Comparison of ENCODE assay signal across 12 cellular contexts in the genomic region with DNA sequence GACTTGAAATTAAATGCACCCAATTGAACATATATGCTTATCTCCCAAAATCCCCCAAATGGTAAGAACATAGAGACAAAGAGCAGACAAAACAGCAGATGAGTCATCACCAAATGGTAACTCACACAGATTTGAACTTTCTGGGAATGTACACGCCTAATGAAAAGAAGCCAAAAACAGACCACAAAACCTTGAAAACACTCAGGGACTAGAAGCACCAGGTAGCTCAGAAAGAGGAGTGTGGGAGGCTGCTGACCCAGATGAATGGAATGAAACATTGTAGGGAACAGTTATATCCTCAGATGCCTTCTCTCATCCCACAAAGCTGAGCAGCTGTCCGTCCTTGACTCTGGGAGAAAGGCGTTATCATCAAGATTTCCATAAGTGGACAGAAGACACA.
DNase-seq lines count a peak whose midpoint lies in the region; TF ChIP-seq lines count a peak whose summit lies in the region.
"Had no signal": no experiment of that assay in that cellular context is flagged by ENCODE, and none has a peak within 500 bp of the region (broad histone marks: within the 10 kb centered on the region; RNA-seq: fewer than 3 reads in every experiment).

No MANE protein-coding gene starts in this region.

- TF ChIP-seq CTCF in smooth muscle cell (IDR thresholded peaks at IDR 0.05; ENCODE audit: borderline replicate concordance, insufficient read depth, poor library complexity, severe bottlenecking) (no peak), BE2C (IDR thresholded peaks at IDR 0.05; ENCODE audit: low read depth, low read length) (no peak), WERI-Rb-1 (IDR thresholded peaks at IDR 0.05; ENCODE audit: low read depth, low read length) (no peak)

- H3K27me3 ChIP-seq in smooth muscle cell (ENCODE audit: low read depth), result no peaks in the 10 kb centered on the region
- no peaks in the 10 kb centered on the region for H3K27me3 ChIP-seq in BE2C
- no peaks in the 10 kb centered on the region for H3K27me3 ChIP-seq in WERI-Rb-1 (ENCODE audit: insufficient read depth, low read depth, severe bottlenecking)

- POLR2A ChIA-PET in activated CD4-positive, alpha-beta memory T cell treated with anti-CD3 and anti-CD28 coated beads for 36 hours (lab: Charles Lee), result no interaction called here
- POLR2A ChIA-PET in activated CD4-positive, alpha-beta memory T cell treated with anti-CD3 and anti-CD28 coated beads, Interleukin-2, amount 10 ng/mL, durations not matched to agents 7 days and 5 days (lab: Charles Lee), result no interaction called here

- no peak overlapping the region for H3K4me3 ChIP-seq in smooth muscle cell
- no peak overlapping the region for H3K4me3 ChIP-seq in BE2C (ENCODE audit: low read depth, low read length)
- no peak overlapping the region for H3K4me3 ChIP-seq in WERI-Rb-1 (ENCODE audit: low read depth, low read length)
- H3K4me3 ChIP-seq: heart right ventricle had no signal

- peak overlapping the region; percentile 31 for H3K4me2 ChIP-seq in smooth muscle cell

- WGBS in smooth muscle cell (ENCODE audit: low lambda C conversion rate), result 13% methylated on average over 3 of the region's 3 CpGs

- peak overlapping the region; percentile 16 for H3K27ac Mint-ChIP-seq in activated CD4-positive, alpha-beta memory T cell treated with anti-CD3 and anti-CD28 coated beads for 36 hours
- no peak overlapping the region for H3K27ac Mint-ChIP-seq in activated CD4-positive, alpha-beta memory T cell treated with anti-CD3 and anti-CD28 coated beads, Interleukin-2, amount 10 ng/mL, durations not matched to agents 7 days and 5 days

- no peak overlapping the region for H3K9ac ChIP-seq in smooth muscle cell (ENCODE audit: low read depth)

- H3K36me3 ChIP-seq in smooth muscle cell (ENCODE audit: low read depth) (no peaks in the 10 kb centered on the region), BE2C (no peaks in the 10 kb centered on the region), WERI-Rb-1 (no peaks in the 10 kb centered on the region)
- H3K36me3 ChIP-seq: heart right ventricle had no signal

- peak overlapping the region; percentile 81 for H3K27ac ChIP-seq in smooth muscle cell (ENCODE audit: low read depth)
- H3K27ac ChIP-seq in WERI-Rb-1, result no peak overlapping the region

- no peaks in the 10 kb centered on the region for H3K9me3 Mint-ChIP-seq in activated CD4-positive, alpha-beta memory T cell treated with anti-CD3 and anti-CD28 coated beads for 36 hours
- no peaks in the 10 kb centered on the region for H3K9me3 Mint-ChIP-seq in activated CD4-positive, alpha-beta memory T cell treated with anti-CD3 and anti-CD28 coated beads, Interleukin-2, amount 10 ng/mL, durations not matched to agents 7 days and 5 days

- peaks cover 32% of the 10 kb centered on the region for H3K4me1 Mint-ChIP-seq in activated CD4-positive, alpha-beta memory T cell treated with anti-CD3 and anti-CD28 coated beads for 36 hours (ENCODE audit: low read depth)
- H3K4me1 Mint-ChIP-seq in activated CD4-positive, alpha-beta memory T cell treated with anti-CD3 and anti-CD28 coated beads, Interleukin-2, amount 10 ng/mL, durations not matched to agents 7 days and 5 days, result peaks cover 9% of the 10 kb centered on the region

- H4K20me1 ChIP-seq in smooth muscle cell (ENCODE audit: low read depth), result no peaks in the 10 kb centered on the region

- no peaks in the 10 kb centered on the region for H3K79me2 ChIP-seq in smooth muscle cell (ENCODE audit: low read depth)

- no peaks in the 10 kb centered on the region for H3K27me3 Mint-ChIP-seq in activated CD4-positive, alpha-beta memory T cell treated with anti-CD3 and anti-CD28 coated beads for 36 hours
- H3K27me3 Mint-ChIP-seq in activated CD4-positive, alpha-beta memory T cell treated with anti-CD3 and anti-CD28 coated beads, Interleukin-2, amount 10 ng/mL, durations not matched to agents 7 days and 5 days, result no peaks in the 10 kb centered on the region

- H3K9me3 ChIP-seq in smooth muscle cell (replicated peaks; ENCODE audit: low read depth) (no peaks in the 10 kb centered on the region), BE2C (no peaks in the 10 kb centered on the region), WERI-Rb-1 (ENCODE audit: severe bottlenecking) (no peaks in the 10 kb centered on the region)
- H3K9me3 ChIP-seq: heart right ventricle had no signal

- H3K4me1 ChIP-seq in smooth muscle cell (ENCODE audit: low read depth), result peaks cover 39% of the 10 kb centered on the region
- no peaks in the 10 kb centered on the region for H3K4me1 ChIP-seq in BE2C
- H3K4me1 ChIP-seq: heart right ventricle had no signal

- no peaks in the 10 kb centered on the region for H3K36me3 Mint-ChIP-seq in activated CD4-positive, alpha-beta memory T cell treated with anti-CD3 and anti-CD28 coated beads for 36 hours
- no peaks in the 10 kb centered on the region for H3K36me3 Mint-ChIP-seq in activated CD4-positive, alpha-beta memory T cell treated with anti-CD3 and anti-CD28 coated beads, Interleukin-2, amount 10 ng/mL, durations not matched to agents 7 days and 5 days (ENCODE audit: low read depth)

- no peak overlapping the region for H3K4me3 Mint-ChIP-seq in activated CD4-positive, alpha-beta memory T cell treated with anti-CD3 and anti-CD28 coated beads for 36 hours
- H3K4me3 Mint-ChIP-seq in activated CD4-positive, alpha-beta memory T cell treated with anti-CD3 and anti-CD28 coated beads, Interleukin-2, amount 10 ng/mL, durations not matched to agents 7 days and 5 days, result no peak overlapping the region

- CTCF ChIA-PET in activated CD4-positive, alpha-beta memory T cell treated with anti-CD3 and anti-CD28 coated beads for 36 hours (lab: Charles Lee), result interaction anchor here (0.9 kb wide), 1 partner anchor 10 kb away, joined by 3 read pairs; no protein-coding TSS in a partner anchor
- CTCF ChIA-PET in activated CD4-positive, alpha-beta memory T cell treated with anti-CD3 and anti-CD28 coated beads, Interleukin-2, amount 10 ng/mL, durations not matched to agents 7 days and 5 days (lab: Charles Lee), result no interaction called here

- H3F3A ChIP-seq in smooth muscle cell (ENCODE audit: low read depth), result no peaks in the 10 kb centered on the region

- intact Hi-C loops in activated CD4-positive, alpha-beta memory T cell treated with anti-CD3 and anti-CD28 coated beads for 36 hours (cut with micrococcal nuclease), result loop anchor here (1.0 to 5.0 kb wide), 4 partner anchors 15 to 357 kb away; no protein-coding TSS in a partner anchor

- DNase-seq in activated CD4-positive, alpha-beta memory T cell treated with anti-CD3 and anti-CD28 coated beads for 36 hours, result peak; percentile 15
- DNase-seq in activated CD4-positive, alpha-beta memory T cell treated with anti-CD3 and anti-CD28 coated beads, Interleukin-2, amount 10 ng/mL, durations not matched to agents 7 days and 5 days, result no peak
- DNase-seq in RPMI7951 (ENCODE audit: low read depth), result peak; percentile 77
- DNase-seq in fibroblast of peridontal ligament (ENCODE audit: extremely low read depth), result peak; percentile 1
- DNase-seq in smooth muscle cell (lab: John Stamatoyannopoulos, UW; ENCODE audit: unreplicated experiment), result no peak
- DNase-seq in BE2C, result no peak
- no peak for DNase-seq in SW480 (ENCODE audit: low spot score)
- no peak for DNase-seq in WERI-Rb-1
- DNase-seq: DMS79 treated with DMSO at 0.1 percent for 48 hours, heart right ventricle, small intestine, T1000 had no signal

- H2AFZ ChIP-seq in smooth muscle cell (ENCODE audit: low read depth), result no peak overlapping the region

Comparison
In these comparisons a context has a peak if more than half of its experiments do, and no peak if none do; other contexts are left out.
1. DNase-seq: peak in activated CD4-positive, alpha-beta memory T cell treated with anti-CD3 and anti-CD28 coated beads for 36 hours (single experiment), RPMI7951 (single experiment) and fibroblast of peridontal ligament (single experiment); none in activated CD4-positive, alpha-beta memory T cell treated with anti-CD3 and anti-CD28 coated beads, Interleukin-2, amount 10 ng/mL, durations not matched to agents 7 days and 5 days (single experiment), smooth muscle cell (single experiment), BE2C (single experiment), SW480 (single experiment) and WERI-Rb-1 (single experiment).